ENCODE assay signal across 8 cellular contexts in genomic region chr9:91949293-91949945, GRCh38. TPM values are rescaled to one million over a fixed set of nuclear protein-coding genes. Genes with fewer than 3 reads are reported as not detected.
DNase-seq lines count a peak whose midpoint lies in the region; ATAC-seq and TF ChIP-seq lines count a peak whose summit lies in the region.

No MANE protein-coding gene starts in this region.

- no peaks in the 10 kb centered on the region for H3K36me3 ChIP-seq in trophoblast cell (ENCODE audit: control insufficient read depth in 1 of 2, insufficient read depth in 2 of 2, low read length in 2 of 2)

- H3K18ac ChIP-seq in trophoblast cell (ENCODE audit: low read length): no peak overlapping the region

- H3K4me1 ChIP-seq in trophoblast cell (ENCODE audit: control insufficient read depth in 1 of 2, insufficient read depth in 2 of 2, low read length in 2 of 2): peaks cover 8 to 17% of the 10 kb centered on the region in 2 experiments

- no peak overlapping the region for H2BK12ac ChIP-seq in trophoblast cell (ENCODE audit: low read length)

- peaks cover 4% of the 10 kb centered on the region for H3K9me3 ChIP-seq in trophoblast cell (ENCODE audit: insufficient read depth, low read depth, low read length)

- H2AFZ ChIP-seq in trophoblast cell (ENCODE audit: insufficient read depth, low read length, poor library complexity): peak overlapping the region; percentile 83

- H3K79me1 ChIP-seq in trophoblast cell (ENCODE audit: low read length): peaks cover 8% of the 10 kb centered on the region

- ATAC-seq in HG03175 (IDR thresholded peaks at IDR 0.05; ENCODE audit: unreplicated experiment): no peak

- no peaks in the 10 kb centered on the region for H3K79me2 ChIP-seq in trophoblast cell (ENCODE audit: control insufficient read depth, insufficient read depth, low read length, poor library complexity)

- no peak overlapping the region for H2BK5ac ChIP-seq in trophoblast cell (ENCODE audit: low read depth, low read length, poor library complexity)

- peak overlapping the region; percentile 4 for H4K91ac ChIP-seq in trophoblast cell (ENCODE audit: low read depth, low read length)

- H3K14ac ChIP-seq in trophoblast cell (ENCODE audit: low read length): no peak overlapping the region

- H4K8ac ChIP-seq in trophoblast cell (ENCODE audit: low read depth, low read length): peak overlapping the region; percentile 26

- no peak overlapping the region for H3K27ac ChIP-seq in trophoblast cell (ENCODE audit: low read depth, low read length)

- no peak overlapping the region for H3K9ac ChIP-seq in trophoblast cell (ENCODE audit: low read length)

- WGBS in trophoblast cell (ENCODE audit: extremely low coverage, insufficient coverage, insufficient read length): no CpG with 5 or more reads among the region's 72 CpGs

- H3K4ac ChIP-seq in trophoblast cell (ENCODE audit: low read depth, low read length): peak overlapping the region; percentile 35

- no peak overlapping the region for H3K23ac ChIP-seq in trophoblast cell (ENCODE audit: low read length)

- no peak overlapping the region for H4K12ac ChIP-seq in trophoblast cell (ENCODE audit: low read depth, low read length)

- DNase-seq in Daoy (ENCODE audit: low read depth) (peak; percentile 65), NCI-H526 treated with DMSO at 0.1 percent for 48 hours (lab: John Stamatoyannopoulos, UW) (peak; percentile 10), fibroblast of villous mesenchyme (ENCODE audit: low read depth) (peak; percentile 21), trophoblast cell (no peak), NOMO-1 treated with dmso at 0.1 percent for 144 hours (lab: John Stamatoyannopoulos, UW; ENCODE audit: unreplicated experiment) (no peak), cerebellum (ENCODE audit: low spot score) (no peak)
- DNase-seq in stimulated activated CD8-positive, alpha-beta memory T cell treated with anti-CD3 and anti-CD28 coated beads, Interleukin-4, amount 100 ng/mL, for 48 hours: no peak

- peak overlapping the region; percentile 84 for H3K4me2 ChIP-seq in trophoblast cell (ENCODE audit: low read length)

- H2BK120ac ChIP-seq in trophoblast cell (ENCODE audit: insufficient read depth, low read length, poor library complexity): no peak overlapping the region

- no peak overlapping the region for H2AK5ac ChIP-seq in trophoblast cell (ENCODE audit: low read length)

- H3K4me3 ChIP-seq in fibroblast of villous mesenchyme (ENCODE audit: low read depth, low read length): peak overlapping the region; percentile 75
- H3K4me3 ChIP-seq in trophoblast cell (ENCODE audit: low read depth, low read length): peak overlapping the region; percentile 70

- peaks cover 6% of the 10 kb centered on the region for H3K27me3 ChIP-seq in trophoblast cell (ENCODE audit: insufficient read depth, low read length)

- no peak for TF ChIP-seq CTCF in fibroblast of villous mesenchyme (IDR thresholded peaks at IDR 0.05; ENCODE audit: insufficient read depth, low read depth, low read length)

RNA-seq across cellular contexts. Expression of gene ROR2, which starts 0.6 kb away (rescaled TPM):
- 1.8 and 2.8 TPM in 2 replicates for total RNA-seq in Daoy (2014; rRNA removed; shearing (Covaris generic))
- total RNA-seq in fibroblast of villous mesenchyme: 3.0 and 5.2 TPM in 2 replicates
- polyA plus RNA-seq in trophoblast cell (2013): 2.2 and 2.3 TPM in 2 replicates
- total RNA-seq in cerebellum: 7.1 TPM

Comparison
In these comparisons a context has a peak if more than half of its experiments do, and no peak if none do; other contexts are left out.
1. DNase-seq: peak in Daoy (single experiment), NCI-H526 treated with DMSO at 0.1 percent for 48 hours (single experiment) and fibroblast of villous mesenchyme (single experiment); none in trophoblast cell (0 of 2), stimulated activated CD8-positive, alpha-beta memory T cell treated with anti-CD3 and anti-CD28 coated beads, Interleukin-4, amount 100 ng/mL, for 48 hours (single experiment), NOMO-1 treated with dmso at 0.1 percent for 144 hours (single experiment) and cerebellum (single experiment).